8 cellular contexts compared by ENCODE assay signal in genomic region chr12:49232940-49233841, GRCh38. TPM values are rescaled to one million over a fixed set of nuclear protein-coding genes. Genes with fewer than 3 reads are reported as not detected.
DNase-seq lines count a peak whose midpoint lies in the region; ATAC-seq and TF ChIP-seq lines count a peak whose summit lies in the region.

No MANE protein-coding gene starts in this region.

- H3K4me1 Mint-ChIP-seq in activated naive CD8-positive, alpha-beta T cell (ENCODE audit: low read depth), result peaks cover 10% of the 10 kb centered on the region

- H3K27ac ChIP-seq in prostate gland, result peak overlapping the region; percentile 38 to 54

- H3K27me3 ChIP-seq in prostate gland (replicated peaks; ENCODE audit: insufficient read depth), result no peaks in the 10 kb centered on the region

- no peak overlapping the region for H3K4me3 ChIP-seq in prostate gland

- TF ChIP-seq POLR2A in prostate gland (IDR thresholded peaks at IDR 0.05), result no peak

- no peaks in the 10 kb centered on the region for H3K4me1 ChIP-seq in prostate gland (replicated peaks)

- no peaks in the 10 kb centered on the region for H3K9me3 Mint-ChIP-seq in activated naive CD8-positive, alpha-beta T cell (ENCODE audit: low read depth)

- H3K36me3 ChIP-seq in prostate gland, result no peaks in the 10 kb centered on the region

- H3K27me3 Mint-ChIP-seq in activated naive CD8-positive, alpha-beta T cell, result no peaks in the 10 kb centered on the region

- H3K27ac Mint-ChIP-seq in activated naive CD8-positive, alpha-beta T cell, result peak overlapping the region; percentile 61

- 51% methylated on average over 25 of the region's 25 CpGs for whole genome bisulfite sequencing in prostate gland

- peak overlapping the region; percentile 58 for H3K4me3 Mint-ChIP-seq in activated naive CD8-positive, alpha-beta T cell

- DNase-seq in DMS79 (lab: John Stamatoyannopoulos, UW) (peak; percentile 77), NCI-H1694 treated with DMSO at 0.1 percent for 48 hours (lab: John Stamatoyannopoulos, UW) (peak; percentile 66), hepatic stellate cell (ENCODE audit: low spot score) (peak; percentile 35), prostate gland (ENCODE audit: low spot score) (peak; percentile 11)
- DNase-seq in NK-92 treated with Interleukin-12 subunit alpha and Interleukin-12 subunit beta, amount 100 ng/mL, for 24 hours (lab: John Stamatoyannopoulos, UW), result no peak

- TF ChIP-seq CTCF in prostate gland (IDR thresholded peaks at IDR 0.05), result no peak

- ATAC-seq in GM21390 (IDR thresholded peaks at IDR 0.05; ENCODE audit: unreplicated experiment) (no peak), HG02870 (IDR thresholded peaks at IDR 0.05; ENCODE audit: unreplicated experiment) (no peak)

- no peaks in the 10 kb centered on the region for H3K36me3 Mint-ChIP-seq in activated naive CD8-positive, alpha-beta T cell

- intact Hi-C loops in prostate gland (cut with DNase I), result no loop called here

- no peaks in the 10 kb centered on the region for H3K9me3 ChIP-seq in prostate gland

RNA-seq across cellular contexts. Expression of gene TUBA1C, which starts 31.7 kb away (rescaled TPM):
- total RNA-seq in prostate gland, result 10 to 100 TPM; 81.9 to 85.6 TPM

RNA-seq across cellular contexts. Expression of gene TUBA1A, which starts 44.3 kb away (rescaled TPM):
- total RNA-seq in prostate gland, result 100 to 1,000 TPM in 1 of 2 donors, 10 to 100 TPM in 1; 81.6 to 253 TPM
